1 cellular context compared by ENCODE assay signal in the genomic region with DNA sequence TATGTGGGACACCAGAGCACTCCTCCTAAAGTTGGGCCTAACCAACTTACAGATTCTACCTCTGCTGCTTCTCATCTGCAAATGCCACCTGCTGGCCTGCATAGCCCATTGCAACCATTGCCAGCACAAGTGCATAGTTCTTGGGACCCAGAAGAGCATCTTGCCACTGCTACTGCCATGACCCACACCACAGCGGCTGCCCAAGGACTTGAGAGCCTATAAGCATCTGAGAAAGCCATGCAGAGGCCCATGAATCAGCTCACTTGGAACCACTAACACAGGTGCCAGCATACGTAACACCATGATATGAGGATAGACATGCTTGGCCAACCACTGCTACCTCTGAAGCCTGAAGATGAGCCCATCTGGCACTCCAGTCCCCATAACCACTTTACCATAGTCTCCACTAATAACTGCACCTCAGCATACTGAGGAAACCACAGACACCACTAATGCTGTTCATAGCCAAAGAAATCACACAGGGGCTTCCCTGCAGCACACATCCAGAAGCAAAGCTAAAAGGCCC.
TF ChIP-seq lines count a peak whose summit lies in the region.

No MANE protein-coding gene starts in this region.

TF ChIP-seq in GM23338, 12 proteins besides CTCF, POLR2A, EP300 and RAD21 (continued from another document):
- TF ChIP-seq, protein P1, sequence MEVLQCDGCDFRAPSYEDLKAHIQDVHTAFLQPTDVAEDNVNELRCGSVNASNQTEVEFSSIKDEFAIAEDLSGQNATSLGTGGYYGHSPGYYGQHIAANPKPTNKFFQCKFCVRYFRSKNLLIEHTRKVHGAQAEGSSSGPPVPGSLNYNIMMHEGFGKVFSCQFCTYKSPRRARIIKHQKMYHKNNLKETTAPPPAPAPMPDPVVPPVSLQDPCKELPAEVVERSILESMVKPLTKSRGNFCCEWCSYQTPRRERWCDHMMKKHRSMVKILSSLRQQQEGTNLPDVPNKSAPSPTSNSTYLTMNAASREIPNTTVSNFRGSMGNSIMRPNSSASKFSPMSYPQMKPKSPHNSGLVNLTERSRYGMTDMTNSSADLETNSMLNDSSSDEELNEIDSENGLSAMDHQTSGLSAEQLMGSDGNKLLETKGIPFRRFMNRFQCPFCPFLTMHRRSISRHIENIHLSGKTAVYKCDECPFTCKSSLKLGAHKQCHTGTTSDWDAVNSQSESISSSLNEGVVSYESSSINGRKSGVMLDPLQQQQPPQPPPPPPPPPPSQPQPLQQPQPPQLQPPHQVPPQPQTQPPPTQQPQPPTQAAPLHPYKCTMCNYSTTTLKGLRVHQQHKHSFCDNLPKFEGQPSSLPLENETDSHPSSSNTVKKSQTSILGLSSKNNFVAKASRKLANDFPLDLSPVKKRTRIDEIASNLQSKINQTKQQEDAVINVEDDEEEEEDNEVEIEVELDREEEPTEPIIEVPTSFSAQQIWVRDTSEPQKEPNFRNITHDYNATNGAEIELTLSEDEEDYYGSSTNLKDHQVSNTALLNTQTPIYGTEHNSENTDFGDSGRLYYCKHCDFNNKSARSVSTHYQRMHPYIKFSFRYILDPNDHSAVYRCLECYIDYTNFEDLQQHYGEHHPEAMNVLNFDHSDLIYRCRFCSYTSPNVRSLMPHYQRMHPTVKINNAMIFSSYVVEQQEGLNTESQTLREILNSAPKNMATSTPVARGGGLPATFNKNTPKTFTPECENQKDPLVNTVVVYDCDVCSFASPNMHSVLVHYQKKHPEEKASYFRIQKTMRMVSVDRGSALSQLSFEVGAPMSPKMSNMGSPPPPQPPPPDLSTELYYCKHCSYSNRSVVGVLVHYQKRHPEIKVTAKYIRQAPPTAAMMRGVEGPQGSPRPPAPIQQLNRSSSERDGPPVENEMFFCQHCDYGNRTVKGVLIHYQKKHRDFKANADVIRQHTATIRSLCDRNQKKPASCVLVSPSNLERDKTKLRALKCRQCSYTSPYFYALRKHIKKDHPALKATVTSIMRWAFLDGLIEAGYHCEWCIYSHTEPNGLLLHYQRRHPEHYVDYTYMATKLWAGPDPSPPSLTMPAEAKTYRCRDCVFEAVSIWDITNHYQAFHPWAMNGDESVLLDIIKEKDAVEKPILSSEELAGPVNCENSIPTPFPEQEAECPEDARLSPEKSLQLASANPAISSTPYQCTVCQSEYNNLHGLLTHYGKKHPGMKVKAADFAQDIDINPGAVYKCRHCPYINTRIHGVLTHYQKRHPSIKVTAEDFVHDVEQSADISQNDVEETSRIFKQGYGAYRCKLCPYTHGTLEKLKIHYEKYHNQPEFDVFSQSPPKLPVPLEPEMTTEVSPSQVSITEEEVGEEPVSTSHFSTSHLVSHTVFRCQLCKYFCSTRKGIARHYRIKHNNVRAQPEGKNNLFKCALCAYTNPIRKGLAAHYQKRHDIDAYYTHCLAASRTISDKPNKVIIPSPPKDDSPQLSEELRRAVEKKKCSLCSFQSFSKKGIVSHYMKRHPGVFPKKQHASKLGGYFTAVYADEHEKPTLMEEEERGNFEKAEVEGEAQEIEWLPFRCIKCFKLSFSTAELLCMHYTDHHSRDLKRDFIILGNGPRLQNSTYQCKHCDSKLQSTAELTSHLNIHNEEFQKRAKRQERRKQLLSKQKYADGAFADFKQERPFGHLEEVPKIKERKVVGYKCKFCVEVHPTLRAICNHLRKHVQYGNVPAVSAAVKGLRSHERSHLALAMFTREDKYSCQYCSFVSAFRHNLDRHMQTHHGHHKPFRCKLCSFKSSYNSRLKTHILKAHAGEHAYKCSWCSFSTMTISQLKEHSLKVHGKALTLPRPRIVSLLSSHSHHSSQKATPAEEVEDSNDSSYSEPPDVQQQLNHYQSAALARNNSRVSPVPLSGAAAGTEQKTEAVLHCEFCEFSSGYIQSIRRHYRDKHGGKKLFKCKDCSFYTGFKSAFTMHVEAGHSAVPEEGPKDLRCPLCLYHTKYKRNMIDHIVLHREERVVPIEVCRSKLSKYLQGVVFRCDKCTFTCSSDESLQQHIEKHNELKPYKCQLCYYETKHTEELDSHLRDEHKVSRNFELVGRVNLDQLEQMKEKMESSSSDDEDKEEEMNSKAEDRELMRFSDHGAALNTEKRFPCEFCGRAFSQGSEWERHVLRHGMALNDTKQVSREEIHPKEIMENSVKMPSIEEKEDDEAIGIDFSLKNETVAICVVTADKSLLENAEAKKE (CRISPR knock-in tag; IDR thresholded peaks at IDR 0.05) = no peak
